In the genomic region with DNA sequence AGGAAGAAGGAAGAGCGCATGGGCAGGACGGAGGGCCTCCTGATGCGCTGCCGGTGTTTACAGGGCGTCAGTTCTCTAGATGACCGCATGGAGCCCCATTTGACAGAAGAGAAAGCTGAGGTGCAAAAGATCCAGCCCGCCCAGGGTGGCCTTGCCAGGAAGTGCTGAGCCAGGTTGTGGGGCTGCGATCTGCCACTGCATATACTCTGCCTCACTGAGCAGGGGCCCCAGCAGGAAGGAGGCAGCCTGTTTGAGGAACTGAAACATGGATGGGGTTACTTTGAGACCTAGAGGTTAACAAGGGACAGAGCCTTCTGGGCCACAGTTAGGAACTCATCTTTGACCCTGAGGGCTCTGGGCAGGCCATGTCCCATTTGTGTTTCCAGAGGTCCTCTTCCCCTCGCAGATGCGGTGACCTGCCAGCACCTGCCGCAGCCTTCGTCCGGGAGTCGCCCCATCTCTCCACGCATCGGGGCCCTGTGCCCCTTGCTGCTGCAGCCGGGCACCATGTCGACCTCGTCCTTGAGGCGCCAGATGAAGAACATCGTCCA, we compare ENCODE assay signal across 9 cellular contexts. TPM values are rescaled to one million over a fixed set of nuclear protein-coding genes. Genes with fewer than 3 reads are reported as not detected.
DNase-seq lines count a peak whose midpoint lies in the region; ATAC-seq, FAIRE-seq and TF ChIP-seq lines count a peak whose summit lies in the region.
"Had no signal": no experiment of that assay in that cellular context is flagged by ENCODE, and none has a peak within 500 bp of the region (broad histone marks: within the 10 kb centered on the region; RNA-seq: fewer than 3 reads in every experiment).

No MANE protein-coding gene starts in this region.

- 85 to 86% methylated on average over 21 of the region's 21 CpGs for WGBS in esophagus, 2 donors

- H3K4me1 ChIP-seq in esophagus (ENCODE audit: control insufficient read depth in 2 of 2, insufficient read depth in 2 of 2, low read length in 1 of 2) (peaks cover 4 to 18% of the 10 kb centered on the region in 2 donors), subcutaneous abdominal adipose tissue (ENCODE audit: control insufficient read depth in 5 of 5, insufficient read depth in 5 of 5, low read length in 5 of 5) (peaks cover 14 to 68% (median 62%) of the 10 kb centered on the region in 5 donors)

- TF ChIP-seq CTCF in GM12872 (IDR thresholded peaks at IDR 0.05; ENCODE audit: insufficient read depth, low read depth, low read length), result peak; percentile 63

- ATAC-seq in GM21381 (IDR thresholded peaks at IDR 0.05; ENCODE audit: unreplicated experiment) (peak; percentile 73), HG03571 (IDR thresholded peaks at IDR 0.05; ENCODE audit: unreplicated experiment) (peak; percentile 70)

- H3K27ac ChIP-seq in esophagus (ENCODE audit: low read depth in 2 of 2, low read length in 1 of 2) (peak overlapping the region; percentile 11 to 81), subcutaneous abdominal adipose tissue (ENCODE audit: low read depth, low read length) (peak overlapping the region; percentile 51)

- FAIRE-seq in frontal cortex (lab: Jason Lieb, UNC), result no peak
- FAIRE-seq: colon had no signal

- no peaks in the 10 kb centered on the region for H3K27me3 ChIP-seq in esophagus (ENCODE audit: control insufficient read depth in 1 of 2, insufficient read depth in 2 of 2, low read length in 2 of 2)
- H3K27me3 ChIP-seq in subcutaneous abdominal adipose tissue (ENCODE audit: control insufficient read depth in 5 of 5, insufficient read depth in 4 of 5, low read length in 5 of 5), result no peaks in the 10 kb centered on the region

- H3K9me3 ChIP-seq in esophagus (ENCODE audit: control insufficient read depth in 2 of 2, insufficient read depth in 1 of 2, low read depth in 1 of 2, low read length in 1 of 2), result no peaks in the 10 kb centered on the region
- H3K9me3 ChIP-seq in subcutaneous abdominal adipose tissue (ENCODE audit: control insufficient read depth in 5 of 5, low read length in 5 of 5), result no peaks in the 10 kb centered on the region

- no peak for DNase-seq in DMS153 treated with DMSO at 0.1 percent for 48 hours (lab: John Stamatoyannopoulos, UW; ENCODE audit: unreplicated experiment)
- DNase-seq in frontal cortex (ENCODE audit: low spot score in 2 of 2), result no peak
- DNase-seq in COLO829 (ENCODE audit: low spot score), result no peak

- H3K36me3 ChIP-seq in esophagus (ENCODE audit: control insufficient read depth in 2 of 2, insufficient read depth in 2 of 2, low read length in 1 of 2) (peaks cover 4 to 34% of the 10 kb centered on the region in 2 donors), subcutaneous abdominal adipose tissue (ENCODE audit: control insufficient read depth in 5 of 5, insufficient read depth in 5 of 5, low read length in 5 of 5) (peaks cover 2 to 49% (median 41%) of the 10 kb centered on the region in 5 donors)

- no peak overlapping the region for H3K4me3 ChIP-seq in esophagus (ENCODE audit: low read depth in 1 of 2, low read length in 2 of 2)
- peak overlapping the region in 4 of 5 donors; percentile 33 to 97 (median 94) for H3K4me3 ChIP-seq in subcutaneous abdominal adipose tissue (ENCODE audit: low read depth in 1 of 5, low read length in 5 of 5)

- H3K9ac ChIP-seq in subcutaneous abdominal adipose tissue (ENCODE audit: low read length in 5 of 5), result peak overlapping the region in 4 of 5 donors; percentile 17 to 99 (median 64)

RNA-seq across cellular contexts. Expression of gene EPN1, which starts 3.2 kb away (rescaled TPM):
- 10 to 100 TPM; 79.1 to 83.0 TPM for polyA plus RNA-seq in esophagus
- total RNA-seq in frontal cortex, result 16.7 TPM

RNA-seq across cellular contexts. Expression of gene U2AF2, which starts 23.4 kb away (rescaled TPM):
- polyA plus RNA-seq in esophagus, result 100 to 1,000 TPM; 110 to 120 TPM
- 70.1 TPM for total RNA-seq in frontal cortex

RNA-seq across cellular contexts. Expression of gene CCDC106, which starts 30.2 kb away (rescaled TPM):
- polyA plus RNA-seq in esophagus, result 1 to 10 TPM; 5.6 to 9.1 TPM
- 9.4 TPM for total RNA-seq in frontal cortex

RNA-seq across cellular contexts. Expression of gene ZNF581, which starts 34.7 kb away (rescaled TPM):
- polyA plus RNA-seq in esophagus, result 10 to 100 TPM; 10.3 to 16.6 TPM
- total RNA-seq in frontal cortex, result 6.5 TPM

RNA-seq across cellular contexts. Expression of gene ZNF580, which starts 37.4 kb away (rescaled TPM):
- 10 to 100 TPM; 12.8 to 14.2 TPM for polyA plus RNA-seq in esophagus
- 2.4 TPM for total RNA-seq in frontal cortex

Comparison
In these comparisons a context has a peak if more than half of its experiments do, and no peak if none do; other contexts are left out.
1. H3K4me3 ChIP-seq: peak in subcutaneous abdominal adipose tissue (4 of 5); none in esophagus (0 of 2).